Comparison of ENCODE assay signal across 8 cellular contexts in genomic region chr1:200971955-200972711, GRCh38. TPM values are rescaled to one million over a fixed set of nuclear protein-coding genes. Genes with fewer than 3 reads are reported as not detected.
A peak's percentile ranks its signal among the peaks of the same experiment; 100 is the strongest.
DNase-seq lines count a peak whose midpoint lies in the region; ATAC-seq and TF ChIP-seq lines count a peak whose summit lies in the region.

No MANE protein-coding gene starts in this region.

- H3K9ac ChIP-seq in Karpas-422 (ENCODE audit: low read length): no peak overlapping the region

- H3K27ac ChIP-seq in Karpas-422 (ENCODE audit: low read length) (no peak overlapping the region), adrenal gland (no peak overlapping the region), right atrium auricular region (no peak overlapping the region), sigmoid colon (no peak overlapping the region)

- peak; percentile 62 for ATAC-seq in SK-N-SH treated with all-trans-retinoic acid at 6 μM for 48 hours
- ATAC-seq in HG03135 (IDR thresholded peaks at IDR 0.05; ENCODE audit: unreplicated experiment): no peak
- ATAC-seq in HG03196 (IDR thresholded peaks at IDR 0.05; ENCODE audit: unreplicated experiment): no peak

- H3K9me3 ChIP-seq in Karpas-422 (ENCODE audit: low read length): no peaks in the 10 kb centered on the region
- no peaks in the 10 kb centered on the region for H3K9me3 ChIP-seq in adrenal gland (replicated peaks in 1 of 3)
- H3K9me3 ChIP-seq in right atrium auricular region: no peaks in the 10 kb centered on the region
- H3K9me3 ChIP-seq in sigmoid colon: no peaks in the 10 kb centered on the region

- H3K36me3 ChIP-seq in Karpas-422 (ENCODE audit: insufficient read depth, low read length) (no peaks in the 10 kb centered on the region), adrenal gland (replicated peaks in 1 of 2) (no peaks in the 10 kb centered on the region), right atrium auricular region (no peaks in the 10 kb centered on the region), sigmoid colon (no peaks in the 10 kb centered on the region)

- peak; percentile 47 to 98 (median 71) for TF ChIP-seq CTCF in adrenal gland (IDR thresholded peaks at IDR 0.05)
- TF ChIP-seq CTCF in right atrium auricular region (IDR thresholded peaks at IDR 0.05): peak; percentile 91 to 97
- TF ChIP-seq CTCF in sigmoid colon (IDR thresholded peaks at IDR 0.05): peak; percentile 22 to 97 (median 68)

- WGBS in adrenal gland, 4 donors: 37 to 55% (median 52%) methylated on average over 19 to 34 of the region's 34 CpGs
- WGBS in sigmoid colon, 2 donors: 37 to 61% methylated on average over 34 of the region's 34 CpGs

- no peaks in the 10 kb centered on the region for H4K20me1 ChIP-seq in Karpas-422 (ENCODE audit: insufficient read depth, low read depth, low read length)

- intact Hi-C loops in adrenal gland (cut with DNase I) (loop anchor here (1.0 to 10.0 kb wide), 5 partner anchors 71 to 253 kb away; no protein-coding TSS in a partner anchor), sigmoid colon (cut with DNase I) (loop anchor here (1.0 kb wide), 2 partner anchors 70 to 142 kb away; no protein-coding TSS in a partner anchor)

- H3K79me2 ChIP-seq in Karpas-422 (ENCODE audit: low read length): no peaks in the 10 kb centered on the region

- H3K4me1 ChIP-seq in Karpas-422 (ENCODE audit: low read length): no peaks in the 10 kb centered on the region
- H3K4me1 ChIP-seq in adrenal gland (replicated peaks in 1 of 2): no peaks in the 10 kb centered on the region
- peaks cover 0 to 7% of the 10 kb centered on the region in 2 donors for H3K4me1 ChIP-seq in right atrium auricular region
- H3K4me1 ChIP-seq in sigmoid colon: no peaks in the 10 kb centered on the region

- no peak overlapping the region for H3K4me2 ChIP-seq in Karpas-422 (ENCODE audit: low read depth, low read length, poor library complexity, severe bottlenecking)

- no peak overlapping the region for H3K4me3 ChIP-seq in Karpas-422 (ENCODE audit: low read length)
- no peak overlapping the region for H3K4me3 ChIP-seq in adrenal gland
- no peak overlapping the region for H3K4me3 ChIP-seq in right atrium auricular region
- H3K4me3 ChIP-seq in sigmoid colon: no peak overlapping the region

- TF ChIP-seq POLR2A in adrenal gland (IDR thresholded peaks at IDR 0.05) (no peak), sigmoid colon (IDR thresholded peaks at IDR 0.05) (no peak)

- DNase-seq in DMS153 (lab: John Stamatoyannopoulos, UW) (peak; percentile 12), Karpas-422 (peak; percentile 80), adrenal gland (peak; percentile 52 to 77 (median 65)), right atrium auricular region (ENCODE audit: low spot score) (peak; percentile 69), sigmoid colon (peak; percentile 81)

- no peak for TF ChIP-seq EP300 in sigmoid colon (IDR thresholded peaks at IDR 0.05)

- no peaks in the 10 kb centered on the region for H3K9me2 ChIP-seq in Karpas-422 (replicated peaks; ENCODE audit: insufficient read depth, low read length)

- H2AFZ ChIP-seq in Karpas-422 (ENCODE audit: low read length): no peak overlapping the region

- H3K27me3 ChIP-seq in Karpas-422 (ENCODE audit: low read length) (no peaks in the 10 kb centered on the region), adrenal gland (peaks cover 3% of the 10 kb centered on the region), right atrium auricular region (no peaks in the 10 kb centered on the region), sigmoid colon (no peaks in the 10 kb centered on the region)

TF ChIP-seq in SK-N-SH treated with all-trans-retinoic acid at 6 μM for 48 hours, 23 proteins besides CTCF, POLR2A, EP300 and RAD21:
- TF ChIP-seq TSHZ2 (CRISPR knock-in tag; IDR thresholded peaks at IDR 0.05) (no peak), ZNF70 (CRISPR knock-in tag; IDR thresholded peaks at IDR 0.05) (no peak)

RNA-seq across cellular contexts. Expression of gene KIF21B, which starts 51.4 kb away (rescaled TPM):
- total RNA-seq in Karpas-422 (2014; rRNA removed; shearing (Covaris generic); ENCODE audit: low replicate concordance): 0.22 TPM in 2 replicates
- total RNA-seq in adrenal gland (1 to 10 TPM; 1.1 to 2.8 (median 1.7) TPM), right atrium auricular region (1 to 10 TPM in 1 of 2 donors, under 1 TPM in 1; 0.48 to 1.5 TPM), sigmoid colon (under 1 TPM; 0.28 to 0.82 (median 0.76) TPM)
- polyA plus RNA-seq in adrenal gland (1 to 10 TPM in 1 of 3 donors, under 1 TPM in 2; 0.40 to 1.7 (median 0.57) TPM), sigmoid colon (10 to 100 TPM in 1 of 3 donors, 1 to 10 TPM in 1, under 1 TPM in 1; 0.60 to 18.4 (median 2.1) TPM)

Comparison
In these comparisons a context has a peak if more than half of its experiments do, and no peak if none do; other contexts are left out.
1. DNase-seq: peak in every context shown above with its lines; median percentile 81 in sigmoid colon; 80 in Karpas-422; 69 in right atrium auricular region; 65 in adrenal gland; 12 in DMS153.